ENCODE assay signal across 8 cellular contexts in the genomic region with DNA sequence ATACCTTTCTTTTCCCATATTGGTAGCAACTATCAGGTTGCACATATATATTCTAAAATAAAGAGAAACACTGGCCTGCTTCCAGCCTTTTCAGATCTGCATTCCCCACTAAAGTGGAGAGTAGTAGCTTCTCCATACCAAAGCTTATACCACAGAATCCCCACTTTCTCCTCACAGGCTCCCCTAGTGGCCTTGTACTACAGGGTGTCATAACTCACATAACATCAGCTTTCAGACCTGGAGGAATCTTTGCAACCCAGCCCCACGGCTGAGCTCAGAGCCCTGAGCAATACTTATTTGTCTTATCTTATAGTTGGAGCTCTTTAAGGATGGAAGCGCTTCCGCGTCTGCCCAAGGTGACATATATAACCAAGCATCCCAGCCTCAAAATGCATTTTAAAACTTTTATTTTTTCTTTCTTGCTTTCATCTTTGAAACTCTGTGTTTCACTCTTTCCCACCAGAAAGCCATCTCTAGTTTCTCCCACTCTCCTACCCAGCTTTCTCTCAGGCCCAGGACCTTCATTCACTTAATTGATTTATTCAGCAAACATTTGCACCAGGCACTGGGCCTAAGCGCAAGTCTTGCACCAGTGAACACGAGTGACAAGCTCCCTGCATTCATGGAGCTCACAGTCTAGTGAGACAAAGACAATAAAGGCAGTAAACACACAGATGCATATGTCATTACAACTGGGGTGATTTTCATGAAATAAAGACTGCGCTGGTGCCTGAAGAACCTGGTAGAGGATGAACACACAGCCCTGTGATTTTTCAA.
A peak's percentile ranks its signal among the peaks of the same experiment; 100 is the strongest.
DNase-seq lines count a peak whose midpoint lies in the region; ATAC-seq and TF ChIP-seq lines count a peak whose summit lies in the region.

No MANE protein-coding gene starts in this region.

- H2BK5ac ChIP-seq in H9 (ENCODE audit: insufficient read length, low read length), result no peak overlapping the region

- no peaks in the 10 kb centered on the region for H4K20me1 ChIP-seq in H9 (ENCODE audit: control insufficient read depth, insufficient read depth, insufficient read length)

- no peak overlapping the region for H3K4me3 ChIP-seq in foreskin fibroblast (ENCODE audit: low read depth in 1 of 2, low read length in 2 of 2)

- H3K36me3 Mint-ChIP-seq in H9 (ENCODE audit: insufficient read depth in 1 of 3, low read depth in 3 of 3), result no peaks in the 10 kb centered on the region

- no peaks in the 10 kb centered on the region for H3K27me3 Mint-ChIP-seq in H9 (ENCODE audit: low read depth)

- H3K4me3 Mint-ChIP-seq in H9, result no peak overlapping the region

- H3K9ac ChIP-seq in H9 (ENCODE audit: extremely low read depth, insufficient read length, low read length), result no peak overlapping the region

- H3K27me3 ChIP-seq in H9 (ENCODE audit: insufficient read depth, low read length), result no peaks in the 10 kb centered on the region

- no peak overlapping the region for H3T11ph ChIP-seq in H9 (ENCODE audit: low read length)

- peak; percentile 29 for DNase-seq in AG08396 (ENCODE audit: low spot score)
- peak; percentile 58 for DNase-seq in H9
- peak; percentile 27 for DNase-seq in RWPE1 (ENCODE audit: low spot score)
- peak; percentile 17 to 54 for DNase-seq in foreskin fibroblast
- no peak for DNase-seq in anterior cingulate cortex (lab: John Stamatoyannopoulos, UW)
- no peak for DNase-seq in germinal center (ENCODE audit: low spot score)
- DNase-seq in amniotic stem cell (lab: John Stamatoyannopoulos, UW), result no peak

- H2BK120ac ChIP-seq in H9 (ENCODE audit: low read depth, low read length, poor library complexity, severe bottlenecking), result no peak overlapping the region

- no peaks in the 10 kb centered on the region for H3K4me1 Mint-ChIP-seq in H9

- H3K14ac ChIP-seq in H9 (ENCODE audit: insufficient read depth, low read length), result no peak overlapping the region

- no peak overlapping the region for H2BK20ac ChIP-seq in H9 (ENCODE audit: low read depth, low read length, poor library complexity, severe bottlenecking)

- H3K4ac ChIP-seq in H9 (ENCODE audit: low read depth, low read length), result no peak overlapping the region

- no peak overlapping the region; a peak in 1 of 7 replicates for H3K27ac Mint-ChIP-seq in H9

- CTCF ChIA-PET in RWPE1 (lab: Yijun Ruan, JAX), result interaction anchor here (0.5 to 1.0 kb wide), 6 partner anchors 21 to 1171 kb away, joined by 3 read pairs; no protein-coding TSS in a partner anchor

- H4K8ac ChIP-seq in H9 (replicated peaks; ENCODE audit: insufficient read length, low read depth, low read length), result no peak overlapping the region

- no peak overlapping the region for H2AK5ac ChIP-seq in H9 (ENCODE audit: insufficient read length, low read length)

- H4K91ac ChIP-seq in H9 (ENCODE audit: insufficient read length, low read depth, low read length), result no peak overlapping the region

- no CpG with 5 or more reads among the region's 7 CpGs for WGBS in H9 (ENCODE audit: extremely low coverage, insufficient read length, low lambda C conversion rate)

- ATAC-seq in GM19035 (IDR thresholded peaks at IDR 0.05; ENCODE audit: unreplicated experiment), result no peak

- H3K4me2 ChIP-seq in H9 (ENCODE audit: insufficient read depth, insufficient read length, low read length), result no peak overlapping the region

- H2BK12ac ChIP-seq in H9 (ENCODE audit: insufficient read length, low read depth, low read length), result no peak overlapping the region

- H2BK15ac ChIP-seq in H9 (ENCODE audit: low read depth, low read length), result no peak overlapping the region

- no peaks in the 10 kb centered on the region for H3K79me2 ChIP-seq in H9 (ENCODE audit: insufficient read depth, low read length)

- H4K5ac ChIP-seq in H9 (ENCODE audit: insufficient read length, low read depth, low read length), result no peak overlapping the region

- peak; percentile 73 for TF ChIP-seq CTCF in H9 (conservative IDR thresholded peaks at IDR 0.05)
- TF ChIP-seq CTCF in RWPE1 (conservative IDR thresholded peaks at IDR 0.05; ENCODE audit: low read depth), result no peak
- peak; percentile 58 for TF ChIP-seq CTCF in foreskin fibroblast (IDR thresholded peaks at IDR 0.05; ENCODE audit: low read depth, low read length)

- no peak overlapping the region for H3K56ac ChIP-seq in H9 (ENCODE audit: insufficient read length, low read depth, low read length)

- H3K4me1 ChIP-seq in H9 (ENCODE audit: insufficient read depth, low read length), result no peaks in the 10 kb centered on the region

- no peak overlapping the region for H3K23ac ChIP-seq in H9 (ENCODE audit: insufficient read length, low read depth, low read length)

- H3K79me1 ChIP-seq in H9 (ENCODE audit: insufficient read depth, low read depth, low read length, poor library complexity, severe bottlenecking), result no peaks in the 10 kb centered on the region

- H3K27ac ChIP-seq in H9 (ENCODE audit: insufficient read length, low read depth, low read length), result no peak overlapping the region
- H3K27ac ChIP-seq in RWPE1, result no peak overlapping the region

- POLR2A ChIA-PET in RWPE1 (lab: Yijun Ruan, JAX; ENCODE audit: low non-redundant PET), result no interaction called here

- H3K9me3 Mint-ChIP-seq in H9, result no peaks in the 10 kb centered on the region; a peak in 1 of 5 replicates

- no peak overlapping the region for H2AFZ ChIP-seq in H9 (ENCODE audit: low read length)

- H3K23me2 ChIP-seq in H9 (ENCODE audit: insufficient read length, low read depth, low read length, poor library complexity, severe bottlenecking), result no peaks in the 10 kb centered on the region

- no peak overlapping the region for H3K18ac ChIP-seq in H9 (ENCODE audit: insufficient read length, low read depth, low read length)

- H3K9me3 ChIP-seq in H9 (ENCODE audit: control insufficient read depth, low read depth, low read length), result no peaks in the 10 kb centered on the region

Comparison
In these comparisons a context has a peak if more than half of its experiments do, and no peak if none do; other contexts are left out.
1. DNase-seq: peak in AG08396 (single experiment), H9 (single experiment), RWPE1 (single experiment) and foreskin fibroblast (2 of 2); none in anterior cingulate cortex (0 of 58), germinal center (single experiment) and amniotic stem cell (single experiment).